3 cellular contexts compared by ENCODE assay signal in the genomic region with DNA sequence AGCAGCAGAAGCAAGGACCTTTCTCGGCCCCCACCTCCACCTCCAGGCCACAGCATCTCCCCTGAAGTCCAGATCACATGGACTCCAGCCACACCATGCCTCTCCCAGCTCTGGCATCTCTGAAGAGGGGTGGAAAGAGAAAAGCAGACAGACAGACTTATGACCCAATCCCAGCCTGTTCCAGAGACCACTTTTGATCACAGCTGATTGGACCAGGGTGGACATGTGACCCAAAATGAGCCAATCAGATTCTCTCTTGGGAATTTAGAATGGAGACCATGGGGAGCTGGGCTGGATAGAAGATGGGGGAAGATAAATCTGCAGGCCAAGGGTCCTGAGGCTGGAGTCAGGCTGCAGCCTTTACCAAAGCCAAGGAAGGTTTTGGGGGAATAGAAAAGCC.
TF ChIP-seq lines count a peak whose summit lies in the region.

No MANE protein-coding gene starts in this region.

TF ChIP-seq in SK-N-SH, 30 proteins besides CTCF, POLR2A, EP300 and RAD21:
- TF ChIP-seq, protein P1, sequence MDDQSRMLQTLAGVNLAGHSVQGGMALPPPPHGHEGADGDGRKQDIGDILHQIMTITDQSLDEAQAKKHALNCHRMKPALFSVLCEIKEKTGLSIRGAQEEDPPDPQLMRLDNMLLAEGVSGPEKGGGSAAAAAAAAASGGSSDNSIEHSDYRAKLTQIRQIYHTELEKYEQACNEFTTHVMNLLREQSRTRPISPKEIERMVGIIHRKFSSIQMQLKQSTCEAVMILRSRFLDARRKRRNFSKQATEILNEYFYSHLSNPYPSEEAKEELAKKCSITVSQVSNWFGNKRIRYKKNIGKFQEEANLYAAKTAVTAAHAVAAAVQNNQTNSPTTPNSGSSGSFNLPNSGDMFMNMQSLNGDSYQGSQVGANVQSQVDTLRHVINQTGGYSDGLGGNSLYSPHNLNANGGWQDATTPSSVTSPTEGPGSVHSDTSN (IDR thresholded peaks at IDR 0.05), result no peak
- TF ChIP-seq, protein P2, sequence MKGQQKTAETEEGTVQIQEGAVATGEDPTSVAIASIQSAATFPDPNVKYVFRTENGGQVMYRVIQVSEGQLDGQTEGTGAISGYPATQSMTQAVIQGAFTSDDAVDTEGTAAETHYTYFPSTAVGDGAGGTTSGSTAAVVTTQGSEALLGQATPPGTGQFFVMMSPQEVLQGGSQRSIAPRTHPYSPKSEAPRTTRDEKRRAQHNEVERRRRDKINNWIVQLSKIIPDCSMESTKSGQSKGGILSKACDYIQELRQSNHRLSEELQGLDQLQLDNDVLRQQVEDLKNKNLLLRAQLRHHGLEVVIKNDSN (IDR thresholded peaks at IDR 0.05; ENCODE audit: borderline replicate concordance, low read depth), result peak; percentile 68; the same call in 1 of the 2 replicates
- TF ChIP-seq EZH2phosphoT487 (IDR thresholded peaks at IDR 0.05; ENCODE audit: borderline replicate concordance, low read depth), result no peak
TF ChIP-seq in SK-N-SH: peak in this region for 1.

TF ChIP-seq in SK-N-SH treated with all-trans-retinoic acid at 6 μM for 48 hours, 23 proteins besides CTCF, POLR2A, EP300 and RAD21:
- no peak for TF ChIP-seq ZFP30 (CRISPR knock-in tag; IDR thresholded peaks at IDR 0.05)
- TF ChIP-seq ISL1 (CRISPR knock-in tag; IDR thresholded peaks at IDR 0.05), result no peak
- no peak for TF ChIP-seq OSR1 (CRISPR knock-in tag; IDR thresholded peaks at IDR 0.05)
- TF ChIP-seq ZC3H10 (CRISPR knock-in tag; IDR thresholded peaks at IDR 0.05), result no peak
- no peak for TF ChIP-seq ZNF8 (CRISPR knock-in tag; IDR thresholded peaks at IDR 0.05)
- TF ChIP-seq RARB (CRISPR knock-in tag; IDR thresholded peaks at IDR 0.05), result no peak
- no peak for TF ChIP-seq BACH2 (CRISPR knock-in tag; IDR thresholded peaks at IDR 0.05; ENCODE audit: borderline replicate concordance)
- TF ChIP-seq, protein P3, sequence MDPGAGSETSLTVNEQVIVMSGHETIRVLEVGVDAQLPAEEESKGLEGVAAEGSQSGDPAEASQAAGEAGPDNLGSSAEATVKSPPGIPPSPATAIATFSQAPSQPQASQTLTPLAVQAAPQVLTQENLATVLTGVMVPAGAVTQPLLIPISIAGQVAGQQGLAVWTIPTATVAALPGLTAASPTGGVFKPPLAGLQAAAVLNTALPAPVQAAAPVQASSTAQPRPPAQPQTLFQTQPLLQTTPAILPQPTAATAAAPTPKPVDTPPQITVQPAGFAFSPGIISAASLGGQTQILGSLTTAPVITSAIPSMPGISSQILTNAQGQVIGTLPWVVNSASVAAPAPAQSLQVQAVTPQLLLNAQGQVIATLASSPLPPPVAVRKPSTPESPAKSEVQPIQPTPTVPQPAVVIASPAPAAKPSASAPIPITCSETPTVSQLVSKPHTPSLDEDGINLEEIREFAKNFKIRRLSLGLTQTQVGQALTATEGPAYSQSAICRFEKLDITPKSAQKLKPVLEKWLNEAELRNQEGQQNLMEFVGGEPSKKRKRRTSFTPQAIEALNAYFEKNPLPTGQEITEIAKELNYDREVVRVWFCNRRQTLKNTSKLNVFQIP (CRISPR knock-in tag; IDR thresholded peaks at IDR 0.05; ENCODE audit: borderline replicate concordance, low read depth), result no peak
- TF ChIP-seq, protein P4, sequence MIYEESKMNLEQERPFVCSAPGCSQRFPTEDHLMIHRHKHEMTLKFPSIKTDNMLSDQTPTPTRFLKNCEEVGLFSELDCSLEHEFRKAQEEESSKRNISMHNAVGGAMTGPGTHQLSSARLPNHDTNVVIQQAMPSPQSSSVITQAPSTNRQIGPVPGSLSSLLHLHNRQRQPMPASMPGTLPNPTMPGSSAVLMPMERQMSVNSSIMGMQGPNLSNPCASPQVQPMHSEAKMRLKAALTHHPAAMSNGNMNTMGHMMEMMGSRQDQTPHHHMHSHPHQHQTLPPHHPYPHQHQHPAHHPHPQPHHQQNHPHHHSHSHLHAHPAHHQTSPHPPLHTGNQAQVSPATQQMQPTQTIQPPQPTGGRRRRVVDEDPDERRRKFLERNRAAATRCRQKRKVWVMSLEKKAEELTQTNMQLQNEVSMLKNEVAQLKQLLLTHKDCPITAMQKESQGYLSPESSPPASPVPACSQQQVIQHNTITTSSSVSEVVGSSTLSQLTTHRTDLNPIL (CRISPR knock-in tag; IDR thresholded peaks at IDR 0.05; ENCODE audit: low read depth), result no peak
- TF ChIP-seq, protein P5, sequence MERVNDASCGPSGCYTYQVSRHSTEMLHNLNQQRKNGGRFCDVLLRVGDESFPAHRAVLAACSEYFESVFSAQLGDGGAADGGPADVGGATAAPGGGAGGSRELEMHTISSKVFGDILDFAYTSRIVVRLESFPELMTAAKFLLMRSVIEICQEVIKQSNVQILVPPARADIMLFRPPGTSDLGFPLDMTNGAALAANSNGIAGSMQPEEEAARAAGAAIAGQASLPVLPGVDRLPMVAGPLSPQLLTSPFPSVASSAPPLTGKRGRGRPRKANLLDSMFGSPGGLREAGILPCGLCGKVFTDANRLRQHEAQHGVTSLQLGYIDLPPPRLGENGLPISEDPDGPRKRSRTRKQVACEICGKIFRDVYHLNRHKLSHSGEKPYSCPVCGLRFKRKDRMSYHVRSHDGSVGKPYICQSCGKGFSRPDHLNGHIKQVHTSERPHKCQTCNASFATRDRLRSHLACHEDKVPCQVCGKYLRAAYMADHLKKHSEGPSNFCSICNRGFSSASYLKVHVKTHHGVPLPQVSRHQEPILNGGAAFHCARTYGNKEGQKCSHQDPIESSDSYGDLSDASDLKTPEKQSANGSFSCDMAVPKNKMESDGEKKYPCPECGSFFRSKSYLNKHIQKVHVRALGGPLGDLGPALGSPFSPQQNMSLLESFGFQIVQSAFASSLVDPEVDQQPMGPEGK (CRISPR knock-in tag; IDR thresholded peaks at IDR 0.05; ENCODE audit: borderline replicate concordance), result no peak
- no peak for TF ChIP-seq ZNF70 (CRISPR knock-in tag; IDR thresholded peaks at IDR 0.05)
- TF ChIP-seq, protein P6, sequence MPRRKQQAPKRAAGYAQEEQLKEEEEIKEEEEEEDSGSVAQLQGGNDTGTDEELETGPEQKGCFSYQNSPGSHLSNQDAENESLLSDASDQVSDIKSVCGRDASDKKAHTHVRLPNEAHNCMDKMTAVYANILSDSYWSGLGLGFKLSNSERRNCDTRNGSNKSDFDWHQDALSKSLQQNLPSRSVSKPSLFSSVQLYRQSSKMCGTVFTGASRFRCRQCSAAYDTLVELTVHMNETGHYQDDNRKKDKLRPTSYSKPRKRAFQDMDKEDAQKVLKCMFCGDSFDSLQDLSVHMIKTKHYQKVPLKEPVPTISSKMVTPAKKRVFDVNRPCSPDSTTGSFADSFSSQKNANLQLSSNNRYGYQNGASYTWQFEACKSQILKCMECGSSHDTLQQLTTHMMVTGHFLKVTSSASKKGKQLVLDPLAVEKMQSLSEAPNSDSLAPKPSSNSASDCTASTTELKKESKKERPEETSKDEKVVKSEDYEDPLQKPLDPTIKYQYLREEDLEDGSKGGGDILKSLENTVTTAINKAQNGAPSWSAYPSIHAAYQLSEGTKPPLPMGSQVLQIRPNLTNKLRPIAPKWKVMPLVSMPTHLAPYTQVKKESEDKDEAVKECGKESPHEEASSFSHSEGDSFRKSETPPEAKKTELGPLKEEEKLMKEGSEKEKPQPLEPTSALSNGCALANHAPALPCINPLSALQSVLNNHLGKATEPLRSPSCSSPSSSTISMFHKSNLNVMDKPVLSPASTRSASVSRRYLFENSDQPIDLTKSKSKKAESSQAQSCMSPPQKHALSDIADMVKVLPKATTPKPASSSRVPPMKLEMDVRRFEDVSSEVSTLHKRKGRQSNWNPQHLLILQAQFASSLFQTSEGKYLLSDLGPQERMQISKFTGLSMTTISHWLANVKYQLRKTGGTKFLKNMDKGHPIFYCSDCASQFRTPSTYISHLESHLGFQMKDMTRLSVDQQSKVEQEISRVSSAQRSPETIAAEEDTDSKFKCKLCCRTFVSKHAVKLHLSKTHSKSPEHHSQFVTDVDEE (CRISPR knock-in tag; IDR thresholded peaks at IDR 0.05), result no peak
- TF ChIP-seq ZNF565 (CRISPR knock-in tag; conservative IDR thresholded peaks at IDR 0.05; ENCODE audit: low read depth), result no peak
- TF ChIP-seq ZFP3 (CRISPR knock-in tag; IDR thresholded peaks at IDR 0.05), result no peak
- no peak for TF ChIP-seq ARNTL (CRISPR knock-in tag; IDR thresholded peaks at IDR 0.05; ENCODE audit: borderline replicate concordance, low read depth)
- TF ChIP-seq GLIS3 (CRISPR knock-in tag; IDR thresholded peaks at IDR 0.05), result no peak
- no peak for TF ChIP-seq ESRRG (CRISPR knock-in tag; IDR thresholded peaks at IDR 0.05)

TF ChIP-seq in H1, 55 proteins besides CTCF, POLR2A, EP300 and RAD21:
- TF ChIP-seq, protein P7, sequence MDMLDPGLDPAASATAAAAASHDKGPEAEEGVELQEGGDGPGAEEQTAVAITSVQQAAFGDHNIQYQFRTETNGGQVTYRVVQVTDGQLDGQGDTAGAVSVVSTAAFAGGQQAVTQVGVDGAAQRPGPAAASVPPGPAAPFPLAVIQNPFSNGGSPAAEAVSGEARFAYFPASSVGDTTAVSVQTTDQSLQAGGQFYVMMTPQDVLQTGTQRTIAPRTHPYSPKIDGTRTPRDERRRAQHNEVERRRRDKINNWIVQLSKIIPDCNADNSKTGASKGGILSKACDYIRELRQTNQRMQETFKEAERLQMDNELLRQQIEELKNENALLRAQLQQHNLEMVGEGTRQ (IDR thresholded peaks at IDR 0.05; ENCODE audit: low read length), result peak; percentile 48
- TF ChIP-seq GABPA (IDR thresholded peaks at IDR 0.05; ENCODE audit: borderline replicate concordance, insufficient read depth, low read length) (no peak), PHF8 (conservative IDR thresholded peaks at IDR 0.05; ENCODE audit: low read depth, low read length) (no peak), SP1 (IDR thresholded peaks at IDR 0.05; ENCODE audit: low read depth, low read length) (peak; percentile 33; the same call in 1 of the 2 replicates), CHD2 (IDR thresholded peaks at IDR 0.05; ENCODE audit: low read length) (no peak), BCL11A (IDR thresholded peaks at IDR 0.05; ENCODE audit: low read depth in 2 of 2, low read length in 2 of 2) (no peak), YY1 (IDR thresholded peaks at IDR 0.05; ENCODE audit: low read depth, low read length) (no peak), SP2 (IDR thresholded peaks at IDR 0.05; ENCODE audit: low read length) (no peak), SRF (IDR thresholded peaks at IDR 0.05; ENCODE audit: low read depth, low read length) (no peak), RXRA (IDR thresholded peaks at IDR 0.05; ENCODE audit: insufficient read depth, low read depth, low read length) (no peak), JUND (IDR thresholded peaks at IDR 0.05; ENCODE audit: low read length) (no peak), NRF1 (IDR thresholded peaks at IDR 0.05; ENCODE audit: low read depth, low read length) (no peak), KDM1A (IDR thresholded peaks at IDR 0.05; ENCODE audit: borderline replicate concordance, low read length) (no peak), POLR2AphosphoS5 (IDR thresholded peaks at IDR 0.05; ENCODE audit: low read depth, low read length) (no peak)
- TF ChIP-seq, protein P8, sequence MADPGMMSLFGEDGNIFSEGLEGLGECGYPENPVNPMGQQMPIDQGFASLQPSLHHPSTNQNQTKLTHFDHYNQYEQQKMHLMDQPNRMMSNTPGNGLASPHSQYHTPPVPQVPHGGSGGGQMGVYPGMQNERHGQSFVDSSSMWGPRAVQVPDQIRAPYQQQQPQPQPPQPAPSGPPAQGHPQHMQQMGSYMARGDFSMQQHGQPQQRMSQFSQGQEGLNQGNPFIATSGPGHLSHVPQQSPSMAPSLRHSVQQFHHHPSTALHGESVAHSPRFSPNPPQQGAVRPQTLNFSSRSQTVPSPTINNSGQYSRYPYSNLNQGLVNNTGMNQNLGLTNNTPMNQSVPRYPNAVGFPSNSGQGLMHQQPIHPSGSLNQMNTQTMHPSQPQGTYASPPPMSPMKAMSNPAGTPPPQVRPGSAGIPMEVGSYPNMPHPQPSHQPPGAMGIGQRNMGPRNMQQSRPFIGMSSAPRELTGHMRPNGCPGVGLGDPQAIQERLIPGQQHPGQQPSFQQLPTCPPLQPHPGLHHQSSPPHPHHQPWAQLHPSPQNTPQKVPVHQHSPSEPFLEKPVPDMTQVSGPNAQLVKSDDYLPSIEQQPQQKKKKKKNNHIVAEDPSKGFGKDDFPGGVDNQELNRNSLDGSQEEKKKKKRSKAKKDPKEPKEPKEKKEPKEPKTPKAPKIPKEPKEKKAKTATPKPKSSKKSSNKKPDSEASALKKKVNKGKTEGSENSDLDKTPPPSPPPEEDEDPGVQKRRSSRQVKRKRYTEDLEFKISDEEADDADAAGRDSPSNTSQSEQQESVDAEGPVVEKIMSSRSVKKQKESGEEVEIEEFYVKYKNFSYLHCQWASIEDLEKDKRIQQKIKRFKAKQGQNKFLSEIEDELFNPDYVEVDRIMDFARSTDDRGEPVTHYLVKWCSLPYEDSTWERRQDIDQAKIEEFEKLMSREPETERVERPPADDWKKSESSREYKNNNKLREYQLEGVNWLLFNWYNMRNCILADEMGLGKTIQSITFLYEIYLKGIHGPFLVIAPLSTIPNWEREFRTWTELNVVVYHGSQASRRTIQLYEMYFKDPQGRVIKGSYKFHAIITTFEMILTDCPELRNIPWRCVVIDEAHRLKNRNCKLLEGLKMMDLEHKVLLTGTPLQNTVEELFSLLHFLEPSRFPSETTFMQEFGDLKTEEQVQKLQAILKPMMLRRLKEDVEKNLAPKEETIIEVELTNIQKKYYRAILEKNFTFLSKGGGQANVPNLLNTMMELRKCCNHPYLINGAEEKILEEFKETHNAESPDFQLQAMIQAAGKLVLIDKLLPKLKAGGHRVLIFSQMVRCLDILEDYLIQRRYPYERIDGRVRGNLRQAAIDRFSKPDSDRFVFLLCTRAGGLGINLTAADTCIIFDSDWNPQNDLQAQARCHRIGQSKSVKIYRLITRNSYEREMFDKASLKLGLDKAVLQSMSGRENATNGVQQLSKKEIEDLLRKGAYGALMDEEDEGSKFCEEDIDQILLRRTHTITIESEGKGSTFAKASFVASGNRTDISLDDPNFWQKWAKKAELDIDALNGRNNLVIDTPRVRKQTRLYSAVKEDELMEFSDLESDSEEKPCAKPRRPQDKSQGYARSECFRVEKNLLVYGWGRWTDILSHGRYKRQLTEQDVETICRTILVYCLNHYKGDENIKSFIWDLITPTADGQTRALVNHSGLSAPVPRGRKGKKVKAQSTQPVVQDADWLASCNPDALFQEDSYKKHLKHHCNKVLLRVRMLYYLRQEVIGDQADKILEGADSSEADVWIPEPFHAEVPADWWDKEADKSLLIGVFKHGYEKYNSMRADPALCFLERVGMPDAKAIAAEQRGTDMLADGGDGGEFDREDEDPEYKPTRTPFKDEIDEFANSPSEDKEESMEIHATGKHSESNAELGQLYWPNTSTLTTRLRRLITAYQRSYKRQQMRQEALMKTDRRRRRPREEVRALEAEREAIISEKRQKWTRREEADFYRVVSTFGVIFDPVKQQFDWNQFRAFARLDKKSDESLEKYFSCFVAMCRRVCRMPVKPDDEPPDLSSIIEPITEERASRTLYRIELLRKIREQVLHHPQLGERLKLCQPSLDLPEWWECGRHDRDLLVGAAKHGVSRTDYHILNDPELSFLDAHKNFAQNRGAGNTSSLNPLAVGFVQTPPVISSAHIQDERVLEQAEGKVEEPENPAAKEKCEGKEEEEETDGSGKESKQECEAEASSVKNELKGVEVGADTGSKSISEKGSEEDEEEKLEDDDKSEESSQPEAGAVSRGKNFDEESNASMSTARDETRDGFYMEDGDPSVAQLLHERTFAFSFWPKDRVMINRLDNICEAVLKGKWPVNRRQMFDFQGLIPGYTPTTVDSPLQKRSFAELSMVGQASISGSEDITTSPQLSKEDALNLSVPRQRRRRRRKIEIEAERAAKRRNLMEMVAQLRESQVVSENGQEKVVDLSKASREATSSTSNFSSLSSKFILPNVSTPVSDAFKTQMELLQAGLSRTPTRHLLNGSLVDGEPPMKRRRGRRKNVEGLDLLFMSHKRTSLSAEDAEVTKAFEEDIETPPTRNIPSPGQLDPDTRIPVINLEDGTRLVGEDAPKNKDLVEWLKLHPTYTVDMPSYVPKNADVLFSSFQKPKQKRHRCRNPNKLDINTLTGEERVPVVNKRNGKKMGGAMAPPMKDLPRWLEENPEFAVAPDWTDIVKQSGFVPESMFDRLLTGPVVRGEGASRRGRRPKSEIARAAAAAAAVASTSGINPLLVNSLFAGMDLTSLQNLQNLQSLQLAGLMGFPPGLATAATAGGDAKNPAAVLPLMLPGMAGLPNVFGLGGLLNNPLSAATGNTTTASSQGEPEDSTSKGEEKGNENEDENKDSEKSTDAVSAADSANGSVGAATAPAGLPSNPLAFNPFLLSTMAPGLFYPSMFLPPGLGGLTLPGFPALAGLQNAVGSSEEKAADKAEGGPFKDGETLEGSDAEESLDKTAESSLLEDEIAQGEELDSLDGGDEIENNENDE (IDR thresholded peaks at IDR 0.05; ENCODE audit: insufficient replicate concordance, low read length), result no peak
